8 cellular contexts compared by ENCODE assay signal in the genomic region with DNA sequence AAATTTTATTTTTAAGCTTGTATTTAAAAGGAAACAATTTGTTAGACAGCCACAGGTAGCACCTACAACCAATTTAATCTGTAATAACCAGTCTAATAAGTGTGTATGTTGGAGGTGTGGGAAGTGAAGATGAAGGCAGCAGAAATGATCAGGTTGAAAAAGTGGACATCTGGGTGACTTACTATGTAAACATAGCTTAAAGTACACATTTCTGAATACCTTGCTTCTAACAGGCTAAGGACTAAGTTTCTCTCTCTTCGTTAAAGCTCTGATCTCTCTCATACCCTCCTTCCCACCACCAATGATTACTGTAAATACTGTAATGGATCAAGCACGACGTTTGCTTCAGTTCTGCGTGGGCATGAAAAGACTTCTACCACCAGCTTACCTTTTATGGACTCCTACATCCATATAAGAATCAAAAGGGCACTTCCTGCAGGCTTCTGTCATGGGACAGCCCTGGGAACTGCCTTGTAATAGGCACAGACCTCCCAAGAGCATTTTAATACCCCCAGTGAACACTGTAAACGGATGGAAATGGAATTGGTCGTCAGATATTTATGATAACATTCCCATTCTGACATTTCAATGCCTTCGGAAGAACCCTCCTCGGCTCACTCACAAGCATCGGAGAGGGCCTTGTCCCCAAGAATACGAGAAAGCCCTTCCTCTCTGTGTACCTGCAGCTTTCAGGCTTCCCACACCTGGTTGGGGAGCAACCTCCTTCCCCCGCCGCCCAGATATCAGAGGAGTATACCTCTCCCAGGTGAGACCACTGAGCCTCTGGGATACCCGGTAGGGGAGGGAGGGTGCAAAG. TPM values are rescaled to one million over a fixed set of nuclear protein-coding genes. Genes with fewer than 3 reads are reported as not detected.
DNase-seq lines count a peak whose midpoint lies in the region; ATAC-seq and TF ChIP-seq lines count a peak whose summit lies in the region.

No MANE protein-coding gene starts in this region.

- H3K4me1 ChIP-seq in Panc1 (ENCODE audit: control insufficient read depth, insufficient read depth, low read length), result 0 out of 2 replicates have a peak, but pooled peaks cover 7% of the 10 kb centered on the region
- peaks cover 13% of the 10 kb centered on the region for H3K4me1 ChIP-seq in effector memory CD4-positive, alpha-beta T cell (ENCODE audit: control insufficient read depth, insufficient read depth, low read length, poor library complexity, severe bottlenecking)

- peak overlapping the region; percentile 100 for H3K27ac ChIP-seq in 22Rv1
- H3K27ac ChIP-seq in Panc1 (ENCODE audit: low read length), result peak overlapping the region; percentile 88
- H3K27ac ChIP-seq in effector memory CD4-positive, alpha-beta T cell (ENCODE audit: insufficient read depth, low read length, poor library complexity, severe bottlenecking), result peak overlapping the region; percentile 79

- no peaks in the 10 kb centered on the region for H3K9me3 Mint-ChIP-seq in naive B cell

- intact Hi-C loops in Panc1 (cut with micrococcal nuclease; ENCODE audit: unreplicated experiment), result no loop called here
- intact Hi-C loops in sciatic nerve (cut with DNase I), result no loop called here

- no peaks in the 10 kb centered on the region; the same call in 1 of the 2 replicates for H3K36me3 ChIP-seq in Panc1 (ENCODE audit: control insufficient read depth, insufficient read depth, low read length)
- peaks cover under 1% of the 10 kb centered on the region for H3K36me3 ChIP-seq in effector memory CD4-positive, alpha-beta T cell (ENCODE audit: control insufficient read depth, insufficient read depth, low read length)

- H3K27me3 Mint-ChIP-seq in naive B cell, result no peaks in the 10 kb centered on the region

- H3K4me3 ChIP-seq in Panc1 (ENCODE audit: low read depth in 2 of 2, low read length in 2 of 2), result peak overlapping the region; percentile 86 to 96
- peak overlapping the region; percentile 99 for H3K4me3 ChIP-seq in effector memory CD4-positive, alpha-beta T cell (ENCODE audit: insufficient read depth, low read depth, low read length, poor library complexity, severe bottlenecking)

- BruUV-seq in Panc1 (replicated peaks; lab: Mats Ljungman, UMichigan), result TSS peak; percentile 82

- ATAC-seq in GM18505 (IDR thresholded peaks at IDR 0.05; ENCODE audit: unreplicated experiment) (peak; percentile 14), Panc1 (peak; percentile 39; the same call in 1 of the 2 replicates), naive B cell (ENCODE audit: low read depth in 2 of 2) (peak in 1 of 2 donors; percentile 1), left lobe of liver (no peak), HG02884 (IDR thresholded peaks at IDR 0.05; ENCODE audit: unreplicated experiment) (no peak), sciatic nerve (no peak)

- CTCF ChIA-PET in Panc1 (lab: Charles Lee), result no interaction called here

- in situ Hi-C loops in Panc1 (cut with HindIII; ENCODE audit: low pct_unique_long_range_greater_than_20kb, low sequenced_read_pairs), result no loop called here

- peaks cover 17 to 31% (median 21%) of the 10 kb centered on the region in 3 donors for H3K4me1 Mint-ChIP-seq in naive B cell

- POLR2A ChIA-PET in Panc1 (lab: Charles Lee), result interaction anchor here (0.6 kb wide), 1 partner anchor 241 kb away, joined by 10 read pairs; no protein-coding TSS in a partner anchor

- TF ChIP-seq CTCF in 22Rv1 (IDR thresholded peaks at IDR 0.05), result no peak
- TF ChIP-seq CTCF in Panc1 (IDR thresholded peaks at IDR 0.05), result no peak

- peak overlapping the region; percentile 84 to 99 (median 97) for H3K27ac Mint-ChIP-seq in naive B cell

- peaks cover 1% of the 10 kb centered on the region in 2 donors for H3K36me3 Mint-ChIP-seq in naive B cell

- no peak for DNase-seq in Panc1 (ENCODE audit: low read depth, low spot score)
- DNase-seq in effector memory CD4-positive, alpha-beta T cell, result no peak
- no peak for DNase-seq in naive B cell
- DNase-seq in left lobe of liver (ENCODE audit: low spot score), result no peak
- no peak for DNase-seq in sciatic nerve (ENCODE audit: low spot score)

- no peaks in the 10 kb centered on the region for H3K9me3 ChIP-seq in Panc1 (ENCODE audit: control insufficient read depth, insufficient read depth, low read depth, low read length)
- H3K9me3 ChIP-seq in effector memory CD4-positive, alpha-beta T cell (ENCODE audit: control insufficient read depth, low read length), result no peaks in the 10 kb centered on the region

- H3K27me3 ChIP-seq in Panc1 (ENCODE audit: control insufficient read depth, insufficient read depth, low read length), result no peaks in the 10 kb centered on the region
- H3K27me3 ChIP-seq in effector memory CD4-positive, alpha-beta T cell (replicated peaks; ENCODE audit: control insufficient read depth, insufficient read depth, low read length, poor library complexity, severe bottlenecking), result no peaks in the 10 kb centered on the region

- TF ChIP-seq POLR2A in GM18505 (IDR thresholded peaks at IDR 0.05; ENCODE audit: borderline replicate concordance, extremely low read depth, insufficient read depth, insufficient read length), result no peak

- peak overlapping the region; percentile 91 to 100 (median 98) for H3K4me3 Mint-ChIP-seq in naive B cell

RNA-seq across cellular contexts. Expression of a gene that starts 0.7 kb away (rescaled TPM):
- total RNA-seq in Panc1 (2021; ENCODE audit: unreplicated experiment), result 16.0 TPM
- polyA plus RNA-seq in Panc1 (2012; ENCODE audit: insufficient read length), result 10.7 TPM
- 10 to 100 TPM in 4 of 6 donors, 1 to 10 TPM in 2; 3.7 to 13.8 (median 11.1) TPM for polyA plus RNA-seq in naive B cell (ENCODE audit: low read depth in 6 of 6)
- 5.6 TPM for total RNA-seq in left lobe of liver
- 18.9 TPM for total RNA-seq in sciatic nerve

RNA-seq across cellular contexts. Expression of a gene that starts 19.6 kb away (rescaled TPM):
- total RNA-seq in Panc1 (2021; ENCODE audit: unreplicated experiment) (24.0 TPM), left lobe of liver (1.7 TPM), sciatic nerve (10.3 TPM)
- polyA plus RNA-seq in Panc1 (2012; ENCODE audit: insufficient read length), result 10.5 TPM
- polyA plus RNA-seq in naive B cell (ENCODE audit: low read depth in 6 of 6), result 1 to 10 TPM in 3 of 6 donors, under 1 TPM in 3; 0.40 to 1.7 (median 0.79) TPM

RNA-seq across cellular contexts. Expression of a gene that starts 32.6 kb away (rescaled TPM):
- total RNA-seq in Panc1 (2021; ENCODE audit: unreplicated experiment), result 0.82 TPM
- 0.33 TPM for polyA plus RNA-seq in Panc1 (2012; ENCODE audit: insufficient read length)
- polyA plus RNA-seq in naive B cell (ENCODE audit: low read depth in 6 of 6), result under 1 TPM in 5 of 6 donors, not detected in 1; 0.10 to 0.73 (median 0.43) TPM
- not detected for total RNA-seq in left lobe of liver
- not detected for total RNA-seq in sciatic nerve

Comparison
In these comparisons a context has a peak if more than half of its experiments do, and no peak if none do; other contexts are left out.
1. ATAC-seq: peak in GM18505 (single experiment) and Panc1 (single experiment); none in left lobe of liver (single experiment), HG02884 (single experiment) and sciatic nerve (single experiment).
2. Peak in every context shown above with its lines, with median percentiles within 50 percentile points of each other: H3K27ac ChIP-seq.